Comparison of ENCODE assay signal across 21 cellular contexts in the genomic region with DNA sequence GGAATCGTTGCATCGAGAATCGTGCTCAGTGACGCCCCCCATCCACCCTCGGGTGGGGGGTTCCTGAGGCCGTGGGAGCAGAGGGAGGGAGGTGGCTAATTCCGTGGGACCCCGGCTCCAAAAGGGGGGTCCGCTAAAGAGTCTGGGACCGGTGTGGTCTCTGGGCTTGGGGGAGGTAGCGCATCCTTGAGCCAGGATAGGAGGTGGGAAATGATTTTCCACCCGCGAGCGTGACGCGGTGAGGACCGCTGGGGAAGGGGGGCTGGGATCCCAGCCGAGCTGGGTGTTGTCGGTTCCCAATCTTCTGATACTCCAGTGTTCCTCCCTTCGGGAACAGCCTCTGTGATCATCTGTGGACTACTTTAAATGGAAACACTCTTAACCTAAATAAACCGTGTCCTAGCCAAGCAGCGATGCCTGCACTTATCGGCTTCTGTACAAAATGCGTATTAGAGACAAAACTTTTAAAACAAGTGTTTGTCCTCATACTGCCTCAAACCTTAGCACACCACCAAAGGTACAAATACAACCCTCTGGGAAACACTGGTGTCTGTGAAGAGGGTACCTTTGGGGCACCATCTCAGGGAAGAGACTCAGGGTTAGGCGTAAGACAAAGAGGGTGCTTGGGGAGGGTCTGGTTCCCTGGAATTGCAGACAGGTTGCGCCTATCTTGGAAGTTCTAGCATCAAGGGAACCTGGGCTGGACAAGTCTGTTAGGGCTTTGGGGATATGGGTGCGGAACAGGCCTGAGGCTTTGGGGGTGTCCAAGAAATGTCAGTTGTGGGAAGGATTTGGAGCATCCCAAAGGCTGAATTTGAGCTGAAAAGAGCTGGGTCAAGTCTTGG. TPM values are rescaled to one million over a fixed set of nuclear protein-coding genes. Genes with fewer than 3 reads are reported as not detected.
A peak's percentile ranks its signal among the peaks of the same experiment; 100 is the strongest.
DNase-seq lines count a peak whose midpoint lies in the region; ATAC-seq and TF ChIP-seq lines count a peak whose summit lies in the region.
"Had no signal": no experiment of that assay in that cellular context is flagged by ENCODE, and none has a peak within 500 bp of the region (broad histone marks: within the 10 kb centered on the region; RNA-seq: fewer than 3 reads in every experiment).

No MANE protein-coding gene starts in this region.

- H3K27ac ChIP-seq in cardiac muscle cell = no peak overlapping the region
- H3K27ac ChIP-seq in OCI-LY3 (ENCODE audit: low read length) = no peak overlapping the region
- H3K27ac ChIP-seq in dorsolateral prefrontal cortex = peak overlapping the region in 15 of 59 donors; percentile 5 to 67 (median 23)
- H3K27ac ChIP-seq: gastroesophageal sphincter, pancreas, SJCRH30, spleen, upper lobe of left lung had no signal

- H3K4me1 Mint-ChIP-seq in progenitor cell of endocrine pancreas (ENCODE audit: low read depth) = peaks cover 17% of the 10 kb centered on the region

- no peaks in the 10 kb centered on the region for H3K9me3 Mint-ChIP-seq in progenitor cell of endocrine pancreas (ENCODE audit: low read depth)
- H3K9me3 Mint-ChIP-seq: stimulated activated memory B cell treated with anti-CD40 and anti-IgM and Interleukin-4, amounts not matched to agents 10 μg/mL and 1 μg/mL and 100 μg/mL, for 72 hours had no signal

- no peak overlapping the region for H3K9ac ChIP-seq in OCI-LY3 (ENCODE audit: low read length)

- peak overlapping the region; percentile 73 for H3K27ac Mint-ChIP-seq in progenitor cell of endocrine pancreas
- H3K27ac Mint-ChIP-seq: CD4-positive, CD25-positive, alpha-beta regulatory T cell; stimulated activated memory B cell treated with anti-CD40 and anti-IgM and Interleukin-4, amounts not matched to agents 10 μg/mL and 1 μg/mL and 100 μg/mL, for 72 hours had no signal

- H3K4me1 ChIP-seq in cardiac muscle cell (ENCODE audit: low read depth) (peaks cover 11% of the 10 kb centered on the region), OCI-LY3 (ENCODE audit: low read length) (peaks cover 39% of the 10 kb centered on the region)
- H3K4me1 ChIP-seq: gastroesophageal sphincter, pancreas, SJCRH30 had no signal

- H3K36me3 Mint-ChIP-seq in progenitor cell of endocrine pancreas (ENCODE audit: insufficient read depth) = peaks cover 7% of the 10 kb centered on the region
- H3K36me3 Mint-ChIP-seq: CD4-positive, CD25-positive, alpha-beta regulatory T cell had no signal

- ATAC-seq in left ventricle myocardium superior = no peak
- ATAC-seq in stimulated activated naive CD8-positive, alpha-beta T cell treated with anti-CD3 and anti-CD28 coated beads, Interleukin-15, Interleukin-2, amounts not matched to agents 100 U/mL and 50 U/mL, for 24 hours = no peak
- ATAC-seq in HG03025 (IDR thresholded peaks at IDR 0.05; ENCODE audit: low FRiP score, unreplicated experiment) = no peak
- ATAC-seq: gastroesophageal sphincter; GM12878; stimulated activated memory B cell treated with anti-CD40 and anti-IgM and Interleukin-4, amounts not matched to agents 10 μg/mL and 1 μg/mL and 100 μg/mL, for 72 hours had no signal

- H3K9me3 ChIP-seq in cardiac muscle cell (ENCODE audit: low read depth) (no peaks in the 10 kb centered on the region), OCI-LY3 (ENCODE audit: insufficient read depth, low read length) (no peaks in the 10 kb centered on the region)
- H3K9me3 ChIP-seq: pancreas, SJCRH30, upper lobe of left lung had no signal

- H2AFZ ChIP-seq in OCI-LY3 (ENCODE audit: low read depth, low read length) = no peak overlapping the region

- peak overlapping the region; percentile 82 for H3K4me2 ChIP-seq in OCI-LY3 (ENCODE audit: low read length)

- H3K27me3 ChIP-seq in cardiac muscle cell (no peaks in the 10 kb centered on the region), OCI-LY3 (ENCODE audit: low read depth, low read length) (0 out of 2 replicates have a peak, but pooled peaks cover 4% of the 10 kb centered on the region), dorsolateral prefrontal cortex (peaks cover 0 to 38% (median 11%) of the 10 kb centered on the region in 45 donors)
- H3K27me3 ChIP-seq: SJCRH30 had no signal

- H3K27me3 Mint-ChIP-seq in progenitor cell of endocrine pancreas = peaks cover 47% of the 10 kb centered on the region

- H3K36me3 ChIP-seq in cardiac muscle cell (no peaks in the 10 kb centered on the region), OCI-LY3 (replicated peaks; ENCODE audit: low read depth, low read length) (no peaks in the 10 kb centered on the region)
- H3K36me3 ChIP-seq: gastroesophageal sphincter, pancreas, SJCRH30, spleen had no signal

- no peaks in the 10 kb centered on the region for H4K20me1 ChIP-seq in OCI-LY3 (ENCODE audit: insufficient read depth, low read length)

- TF ChIP-seq CTCF in cardiac muscle cell (IDR thresholded peaks at IDR 0.05; ENCODE audit: low read depth, low read length) (no peak), OCI-LY3 (IDR thresholded peaks at IDR 0.05; ENCODE audit: low read depth, low read length) (no peak), progenitor cell of endocrine pancreas (IDR thresholded peaks at IDR 0.05; ENCODE audit: unreplicated experiment) (no peak), dorsolateral prefrontal cortex (IDR thresholded peaks at IDR 0.05 in 54 of 56, conservative IDR thresholded peaks at IDR 0.05 in 2 of 56; ENCODE audit: low read depth in 1 of 56, partially characterized antibody in 56 of 56) (no peak)

- DNase-seq in cardiac muscle cell (ENCODE audit: low read depth in 1 of 2, low spot score in 1 of 2) = no peak
- no peak for DNase-seq in left ventricle myocardium superior
- DNase-seq in progenitor cell of endocrine pancreas (ENCODE audit: low spot score, unreplicated experiment) = no peak
- DNase-seq in stimulated activated naive CD8-positive, alpha-beta T cell treated with anti-CD3 and anti-CD28 coated beads, Interleukin-15, Interleukin-2, amounts not matched to agents 100 U/mL and 50 U/mL, for 24 hours = no peak
- no peak for DNase-seq in dorsolateral prefrontal cortex
- DNase-seq: activated CD4-positive, alpha-beta T cell treated with anti-CD3 and anti-CD28 coated beads for 4 hours; activated naive CD4-positive, alpha-beta T cell treated with Interleukin-2 at 50 U/mL for 16 hours; CD4-positive, CD25-positive, alpha-beta regulatory T cell; spleen; T-helper 9 cell; upper lobe of left lung had no signal

- intact Hi-C loops in left ventricle myocardium superior (cut with micrococcal nuclease) = no loop called here
- intact Hi-C loops in dorsolateral prefrontal cortex (cut with DNase I) = no loop called here

- peak overlapping the region; percentile 33 for H3K4me3 ChIP-seq in cardiac muscle cell
- peak overlapping the region; percentile 68 for H3K4me3 ChIP-seq in OCI-LY3 (ENCODE audit: low read length)
- peak overlapping the region; percentile 49 for H3K4me3 ChIP-seq in iPS-11a (ENCODE audit: low read depth, low read length)
- H3K4me3 ChIP-seq in dorsolateral prefrontal cortex = peak overlapping the region in 22 of 59 donors; percentile 3 to 50 (median 24)
- H3K4me3 ChIP-seq: gastroesophageal sphincter, GM12878, pancreas, SJCRH30, spleen, upper lobe of left lung had no signal

- peak overlapping the region; percentile 79 for H3K4me3 Mint-ChIP-seq in progenitor cell of endocrine pancreas (ENCODE audit: low read depth)
- H3K4me3 Mint-ChIP-seq: stimulated activated memory B cell treated with anti-CD40 and anti-IgM and Interleukin-4, amounts not matched to agents 10 μg/mL and 1 μg/mL and 100 μg/mL, for 72 hours had no signal

- H3K79me2 ChIP-seq in OCI-LY3 (ENCODE audit: low read length) = no peaks in the 10 kb centered on the region

RNA-seq across cellular contexts. Expression of a gene that starts 16.0 kb away (rescaled TPM):
- 6.9 and 8.2 TPM in 2 replicates for total RNA-seq in cardiac muscle cell
- polyA plus RNA-seq in cardiac muscle cell = 4.3 and 6.9 TPM in 2 replicates
- 2.5 TPM for total RNA-seq in left ventricle myocardium superior
- 19.8 and 23.6 TPM in 2 replicates for total RNA-seq in progenitor cell of endocrine pancreas
- 10 to 100 TPM; 15.1 to 99.8 (median 56.4) TPM for total RNA-seq in dorsolateral prefrontal cortex
- total RNA-seq: astrocyte, LHCN-M2 had no signal
- polyA plus RNA-seq: CD4-positive, CD25-positive, alpha-beta regulatory T cell had no signal

RNA-seq across cellular contexts. Expression of a gene that starts 52.2 kb away (rescaled TPM):
- total RNA-seq in cardiac muscle cell (0.32 and 3.5 TPM in 2 replicates), left ventricle myocardium superior (0.32 TPM), progenitor cell of endocrine pancreas (2.3 and 2.7 TPM in 2 replicates), dorsolateral prefrontal cortex (1 to 10 TPM in 101 of 120 experiments, under 1 TPM in 19; 0.28 to 5.4 (median 1.8) TPM)
- polyA plus RNA-seq in cardiac muscle cell = 0.53 and 1.8 TPM in 2 replicates
- total RNA-seq: astrocyte had no signal
